27 cellular contexts compared by ENCODE assay signal in the genomic region with DNA sequence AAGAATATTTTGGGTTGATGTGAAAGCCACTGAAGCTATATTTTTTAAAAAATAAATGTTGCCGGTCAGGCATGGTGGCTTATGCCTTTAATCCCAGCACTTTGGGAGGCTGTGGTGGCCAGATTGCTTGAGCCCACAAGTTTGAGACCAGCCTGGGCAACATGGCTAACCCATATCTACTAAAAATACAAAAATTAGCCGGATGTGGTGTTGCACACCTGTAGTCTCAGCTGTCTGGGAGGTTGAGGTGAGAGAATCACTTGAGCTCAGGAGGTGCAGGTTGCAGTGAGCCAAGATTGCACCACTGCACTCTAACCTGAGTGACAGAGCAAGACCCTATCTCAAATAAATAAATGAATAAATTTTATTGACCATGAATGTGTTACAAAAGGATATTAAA.
"Had no signal": no experiment of that assay in that cellular context is flagged by ENCODE, and none has a peak within 500 bp of the region (broad histone marks: within the 10 kb centered on the region; RNA-seq: fewer than 3 reads in every experiment).

No MANE protein-coding gene starts in this region.

- H3K9me3 ChIP-seq: ascending aorta, breast epithelium, colonic mucosa, esophagus squamous epithelium had no signal

- H3K4me3 ChIP-seq: ascending aorta, breast epithelium, cardiac muscle cell, colonic mucosa, esophagus squamous epithelium had no signal

- H3K4me1 ChIP-seq: ascending aorta, breast epithelium, colonic mucosa, esophagus squamous epithelium had no signal

- ATAC-seq: activated CD4-positive, alpha-beta T cell treated with anti-CD3 and anti-CD28 coated beads for 36 hours; activated CD8-positive, alpha-beta memory T cell treated with anti-CD3 and anti-CD28 coated beads, Interleukin-2, amount 10 ng/mL, durations not matched to agents 7 days and 5 days; activated CD8-positive, alpha-beta T cell treated with anti-CD3 and anti-CD28 coated beads, Interleukin-2, amount 10 ng/mL, durations not matched to agents 7 days and 5 days; activated naive CD4-positive, alpha-beta T cell treated with anti-CD3 and anti-CD28 coated beads, Interleukin-2, amount 50 U/mL, for 72 hours had no signal

- DNase-seq: activated CD4-positive, alpha-beta memory T cell treated with anti-CD3 and anti-CD28 coated beads for 36 hours; activated CD4-positive, alpha-beta T cell treated with anti-CD3 and anti-CD28 coated beads for 36 hours; activated CD4-positive, alpha-beta T cell treated with anti-CD3 and anti-CD28 coated beads, Interleukin-2, amount 10 ng/mL, durations not matched to agents 24 days and 14 days; activated CD4-positive, CD25-positive, alpha-beta regulatory T cell; activated CD4-positive, CD25-positive, alpha-beta regulatory T cell treated with anti-CD3 and anti-CD28 coated beads, Interleukin-2, amount 50 U/mL, for 72 hours; activated CD8-positive, alpha-beta memory T cell treated with anti-CD3 and anti-CD28 coated beads, Interleukin-2, amount 10 ng/mL, durations not matched to agents 7 days and 5 days; activated CD8-positive, alpha-beta memory T cell treated with anti-CD3 and anti-CD28 coated beads, Interleukin-2, amount 50 U/mL, for 4 hours; activated CD8-positive, alpha-beta T cell treated with anti-CD3 and anti-CD28 coated beads, Interleukin-2, amount 10 ng/mL, durations not matched to agents 7 days and 5 days; activated gamma-delta T cell; activated naive CD4-positive, alpha-beta T cell; activated naive CD4-positive, alpha-beta T cell treated with anti-CD3 and anti-CD28 coated beads, Interleukin-2, amount 10 ng/mL, durations not matched to agents 7 days and 5 days; activated naive CD8-positive, alpha-beta T cell treated with anti-CD3 and anti-CD28 coated beads, Interleukin-2, amount 10 ng/mL, durations not matched to agents 7 days and 5 days; activated T-cell treated with anti-CD3 and anti-CD28 coated beads, Interleukin-2, amount 50 U/mL, for 1 hour; activated T-cell treated with anti-CD3 and anti-CD28 coated beads, Interleukin-2, amount 50 U/mL, for 48 hours; central memory CD4-positive, alpha-beta T cell; cerebellar nuclear complex; colonic mucosa; effector CD8-positive, alpha-beta T cell; esophagus squamous epithelium; foreskin melanocyte; head of caudate nucleus; hippocampal formation had no signal

- H3K36me3 ChIP-seq: breast epithelium, cardiac muscle cell, colonic mucosa had no signal

- H3K27ac ChIP-seq: ascending aorta, breast epithelium, cardiac muscle cell, colonic mucosa, epithelial cell of prostate, esophagus squamous epithelium had no signal

- H3K27me3 ChIP-seq: ascending aorta, breast epithelium, cardiac muscle cell, colonic mucosa, esophagus squamous epithelium had no signal
